Comparison of ENCODE assay signal across 34 cellular contexts in genomic region chr7:47550788-47551470, GRCh38. TPM values are rescaled to one million over a fixed set of nuclear protein-coding genes. Genes with fewer than 3 reads are reported as not detected.
DNase-seq lines count a peak whose midpoint lies in the region; ATAC-seq, FAIRE-seq and TF ChIP-seq lines count a peak whose summit lies in the region.
"Had no signal": no experiment of that assay in that cellular context is flagged by ENCODE, and none has a peak within 500 bp of the region (broad histone marks: within the 10 kb centered on the region; RNA-seq: fewer than 3 reads in every experiment).

No MANE protein-coding gene starts in this region.

- H4K20me1 ChIP-seq in hepatocyte (ENCODE audit: insufficient read depth, poor library complexity, severe bottlenecking) (peaks cover 3% of the 10 kb centered on the region), GM23338 (replicated peaks; ENCODE audit: insufficient read depth) (peaks cover 4% of the 10 kb centered on the region)

- H3K18ac ChIP-seq in trophoblast cell (ENCODE audit: low read length) = peak overlapping the region; percentile 1

- H3K27ac ChIP-seq in A549 (peak overlapping the region; percentile 2 to 70; a peak in 4 of 6 replicates), Panc1 (ENCODE audit: low read length) (peak overlapping the region; percentile 99), hepatocyte (peak overlapping the region; percentile 27), trophoblast cell (ENCODE audit: low read depth, low read length) (no peak overlapping the region), GM23338 (ENCODE audit: low read depth) (no peak overlapping the region)
- H3K27ac ChIP-seq: esophagus muscularis mucosa, neural progenitor cell, PC-9, upper lobe of right lung had no signal

- H3K4me3 ChIP-seq in A549 = no peak overlapping the region
- H3K4me3 ChIP-seq in Panc1 (ENCODE audit: low read depth in 2 of 2, low read length in 2 of 2) = no peak overlapping the region
- no peak overlapping the region for H3K4me3 ChIP-seq in hepatocyte
- H3K4me3 ChIP-seq in trophoblast cell (ENCODE audit: low read depth, low read length) = no peak overlapping the region
- H3K4me3 ChIP-seq in GM23338 = no peak overlapping the region
- H3K4me3 ChIP-seq: esophagus muscularis mucosa, heart right ventricle, neural progenitor cell, PC-9, sigmoid colon, upper lobe of right lung had no signal

- H3K36me3 ChIP-seq in Panc1 (ENCODE audit: control insufficient read depth, insufficient read depth, low read length) = no peaks in the 10 kb centered on the region
- no peaks in the 10 kb centered on the region for H3K36me3 ChIP-seq in hepatocyte (replicated peaks; ENCODE audit: insufficient read depth, low read depth)
- H3K36me3 ChIP-seq in trophoblast cell (ENCODE audit: control insufficient read depth in 1 of 2, insufficient read depth in 2 of 2, low read length in 2 of 2) = peaks cover 33 to 36% of the 10 kb centered on the region in 2 experiments
- no peaks in the 10 kb centered on the region for H3K36me3 ChIP-seq in GM23338 (ENCODE audit: insufficient read depth)
- H3K36me3 ChIP-seq: esophagus muscularis mucosa, heart right ventricle, neural progenitor cell, sigmoid colon, upper lobe of right lung had no signal

- no peak overlapping the region for H4K91ac ChIP-seq in trophoblast cell (ENCODE audit: low read depth, low read length)

- 0 out of 2 replicates have a peak, but pooled peaks cover 3% of the 10 kb centered on the region for H3F3A ChIP-seq in GM23338 (replicated peaks; ENCODE audit: low read depth)

- H3K9me2 ChIP-seq in hepatocyte (replicated peaks; ENCODE audit: insufficient read depth) = no peaks in the 10 kb centered on the region
- 0 out of 2 replicates have a peak, but pooled peaks cover 3% of the 10 kb centered on the region for H3K9me2 ChIP-seq in GM23338 (ENCODE audit: insufficient read depth)

- in situ Hi-C loops in Panc1 (cut with HindIII; ENCODE audit: low pct_unique_long_range_greater_than_20kb, low sequenced_read_pairs) = no loop called here
- in situ Hi-C loops in G401 (cut with HindIII; ENCODE audit: low sequenced_read_pairs) = no loop called here

- peak in 1 of 2 experiments; percentile 4; a peak in 2 of 6 replicates for ATAC-seq in A549
- no peak for ATAC-seq in Panc1
- no peak for ATAC-seq in GM23338
- ATAC-seq in HG02884 (IDR thresholded peaks at IDR 0.05; ENCODE audit: unreplicated experiment) = no peak
- ATAC-seq: activated CD8-positive, alpha-beta memory T cell treated with anti-CD3 and anti-CD28 coated beads, Interleukin-2, amount 10 ng/mL, durations not matched to agents 7 days and 5 days; activated T-cell treated with anti-CD3 and anti-CD28 coated beads, Interleukin-2, amount 50 U/mL, for 4 hours; SK-N-SH treated with all-trans-retinoic acid at 6 μM for 48 hours; upper lobe of right lung had no signal

- H3K9me3 ChIP-seq in A549 (no peaks in the 10 kb centered on the region), Panc1 (ENCODE audit: control insufficient read depth, insufficient read depth, low read depth, low read length) (no peaks in the 10 kb centered on the region), hepatocyte (ENCODE audit: low read depth) (no peaks in the 10 kb centered on the region), trophoblast cell (ENCODE audit: insufficient read depth, low read depth, low read length) (no peaks in the 10 kb centered on the region)
- H3K9me3 ChIP-seq: esophagus muscularis mucosa, sigmoid colon, upper lobe of right lung had no signal

- no peak overlapping the region for H2BK120ac ChIP-seq in trophoblast cell (ENCODE audit: insufficient read depth, low read length, poor library complexity)

- TF ChIP-seq EP300 in A549 (IDR thresholded peaks at IDR 0.05) = no peak

- peak overlapping the region; percentile 9 for H3K4ac ChIP-seq in trophoblast cell (ENCODE audit: low read depth, low read length)

- H3K27ac Mint-ChIP-seq in GM23338 = no peak overlapping the region
- H3K27ac Mint-ChIP-seq: activated CD8-positive, alpha-beta memory T cell treated with anti-CD3 and anti-CD28 coated beads, Interleukin-2, amount 10 ng/mL, durations not matched to agents 7 days and 5 days; neural progenitor cell; T-helper 1 cell treated with Interleukin-12 subunit alpha and Interleukin-12 subunit beta and Interleukin-4 antibody, amounts not matched to agents 30 μg/mL and 1 μg/mL, for 36 hours had no signal

- H2BK12ac ChIP-seq in trophoblast cell (ENCODE audit: low read length) = no peak overlapping the region

- H3K23ac ChIP-seq in trophoblast cell (ENCODE audit: low read length) = no peak overlapping the region

- POLR2A ChIA-PET in A549 (lab: Yijun Ruan, JAX) (interaction anchor here (0.6 kb wide), 1 partner anchor 74 kb away, joined by 5 read pairs; no protein-coding TSS in a partner anchor), Panc1 (lab: Charles Lee) (no interaction called here)

- H3K4me1 Mint-ChIP-seq in GM23338 = peaks cover 19% of the 10 kb centered on the region
- H3K4me1 Mint-ChIP-seq: activated CD8-positive, alpha-beta memory T cell treated with anti-CD3 and anti-CD28 coated beads, Interleukin-2, amount 10 ng/mL, durations not matched to agents 7 days and 5 days; CD8-positive, alpha-beta memory T cell had no signal

- H3K36me3 Mint-ChIP-seq in GM23338 (ENCODE audit: low read depth) = peaks cover 14% of the 10 kb centered on the region; the same call in 2 of the 3 replicates
- H3K36me3 Mint-ChIP-seq: activated CD8-positive, alpha-beta memory T cell treated with anti-CD3 and anti-CD28 coated beads, Interleukin-2, amount 10 ng/mL, durations not matched to agents 7 days and 5 days; CD8-positive, alpha-beta memory T cell had no signal

- no peak overlapping the region for H2AFZ ChIP-seq in hepatocyte
- H2AFZ ChIP-seq in trophoblast cell (ENCODE audit: insufficient read depth, low read length, poor library complexity) = no peak overlapping the region
- no peak overlapping the region for H2AFZ ChIP-seq in GM23338
- H2AFZ ChIP-seq: neural progenitor cell, PC-9 had no signal

- H2AK5ac ChIP-seq in trophoblast cell (ENCODE audit: low read length) = no peak overlapping the region

- no peak overlapping the region for H3K14ac ChIP-seq in trophoblast cell (ENCODE audit: low read length)

- H3K4me3 Mint-ChIP-seq in GM23338 = no peak overlapping the region
- H3K4me3 Mint-ChIP-seq: activated CD8-positive, alpha-beta memory T cell treated with anti-CD3 and anti-CD28 coated beads, Interleukin-2, amount 10 ng/mL, durations not matched to agents 7 days and 5 days; activated T-cell treated with anti-CD3 and anti-CD28 coated beads, Interleukin-2, amount 50 U/mL, for 4 hours; CD8-positive, alpha-beta memory T cell; neural progenitor cell; T-helper 1 cell treated with Interleukin-12 subunit alpha and Interleukin-12 subunit beta and Interleukin-4 antibody, amounts not matched to agents 30 μg/mL and 1 μg/mL, for 36 hours had no signal

- H3K79me2 ChIP-seq in hepatocyte (peaks cover 98% of the 10 kb centered on the region), trophoblast cell (ENCODE audit: control insufficient read depth, insufficient read depth, low read length, poor library complexity) (peaks cover 5% of the 10 kb centered on the region), GM23338 (replicated peaks; ENCODE audit: insufficient read depth) (peaks cover 28% of the 10 kb centered on the region)

- intact Hi-C loops in Panc1 (cut with micrococcal nuclease; ENCODE audit: unreplicated experiment) = no loop called here

- TF ChIP-seq CTCF in A549 (IDR thresholded peaks at IDR 0.05) (no peak), Panc1 (IDR thresholded peaks at IDR 0.05) (no peak), hepatocyte (IDR thresholded peaks at IDR 0.05; ENCODE audit: poor library complexity) (no peak), GM23338 (conservative IDR thresholded peaks at IDR 0.05; ENCODE audit: low read depth in 2 of 2) (no peak)

- H3K9ac ChIP-seq in trophoblast cell (ENCODE audit: low read length) = no peak overlapping the region
- H3K9ac ChIP-seq: neural progenitor cell had no signal

- H3K9me3 Mint-ChIP-seq in GM23338 = no peaks in the 10 kb centered on the region
- H3K9me3 Mint-ChIP-seq: T-helper 1 cell treated with Interleukin-12 subunit alpha and Interleukin-12 subunit beta and Interleukin-4 antibody, amounts not matched to agents 30 μg/mL and 1 μg/mL, for 36 hours had no signal

- TF ChIP-seq RAD21 in A549 (conservative IDR thresholded peaks at IDR 0.05 in 1 of 2, IDR thresholded peaks at IDR 0.05 in 1 of 2) = no peak

- TF ChIP-seq POLR2A in A549 (IDR thresholded peaks at IDR 0.05; ENCODE audit: low read length) = no peak

- peaks cover 6% of the 10 kb centered on the region for H3K27me3 Mint-ChIP-seq in GM23338 (ENCODE audit: insufficient read depth, low read depth, poor library complexity)
- H3K27me3 Mint-ChIP-seq: activated CD8-positive, alpha-beta memory T cell treated with anti-CD3 and anti-CD28 coated beads, Interleukin-2, amount 10 ng/mL, durations not matched to agents 7 days and 5 days; CD8-positive, alpha-beta memory T cell had no signal

- 88% methylated on average over 10 of the region's 11 CpGs for WGBS in A549 (ENCODE audit: missing lambda C conversion rate)
- 85% methylated on average over 11 of the region's 11 CpGs for WGBS in hepatocyte (ENCODE audit: low lambda C conversion rate, missing lambda C conversion rate)
- WGBS in trophoblast cell (ENCODE audit: extremely low coverage, insufficient coverage, insufficient read length) = no CpG with 5 or more reads among the region's 11 CpGs

- peaks cover 5% of the 10 kb centered on the region for H3K79me1 ChIP-seq in trophoblast cell (ENCODE audit: low read length)

- H3K4me2 ChIP-seq in A549 (0 out of 3 replicates have a peak overlapping the region, but pooled peaks have one; percentile 11), hepatocyte (peak overlapping the region; percentile 31), trophoblast cell (ENCODE audit: low read length) (no peak overlapping the region), GM23338 (no peak overlapping the region)
- H3K4me2 ChIP-seq: neural progenitor cell, PC-9 had no signal

- no TSS peak for BruUV-seq in Panc1 (replicated peaks; lab: Mats Ljungman, UMichigan)

- H3K4me1 ChIP-seq in A549 = peaks cover 89% of the 10 kb centered on the region
- peaks cover 92% of the 10 kb centered on the region for H3K4me1 ChIP-seq in Panc1 (ENCODE audit: control insufficient read depth, insufficient read depth, low read length)
- H3K4me1 ChIP-seq in hepatocyte (ENCODE audit: insufficient read depth) = peaks cover 47% of the 10 kb centered on the region
- H3K4me1 ChIP-seq in trophoblast cell (ENCODE audit: control insufficient read depth in 1 of 2, insufficient read depth in 2 of 2, low read length in 2 of 2) = peaks cover 18 to 32% of the 10 kb centered on the region in 2 experiments
- H3K4me1 ChIP-seq in GM23338 (ENCODE audit: insufficient read depth) = peaks cover 20% of the 10 kb centered on the region

- FAIRE-seq in A549 (lab: Jason Lieb, UNC) = no peak
- FAIRE-seq: astrocyte, GM18507, TTC549 had no signal

- DNase-seq in A549 (ENCODE audit: low read depth in 1 of 2, low spot score in 1 of 2) (no peak), Panc1 (ENCODE audit: low read depth, low spot score) (no peak), hepatocyte (ENCODE audit: low spot score) (no peak), trophoblast cell (no peak), GM23338 (ENCODE audit: low spot score) (no peak), G401 (ENCODE audit: low spot score) (no peak)
- DNase-seq in effector CD4-positive, alpha-beta T cell = no peak
- DNase-seq: activated CD4-positive, CD25-positive, alpha-beta regulatory T cell; activated CD8-positive, alpha-beta memory T cell treated with anti-CD3 and anti-CD28 coated beads, Interleukin-2, amount 10 ng/mL, durations not matched to agents 7 days and 5 days; activated T-cell treated with anti-CD3 and anti-CD28 coated beads, Interleukin-2, amount 50 U/mL, for 4 hours; CD8-positive, alpha-beta memory T cell; cortex of kidney; DMS 273 treated with DMSO at 0.1 percent for 48 hours; EL; foreskin melanocyte; H7; Kasumi-1; NCI-H1436; NCI-H2081; NCI-H345; NCI-H69; PC-9; sigmoid colon; stimulated activated CD4-positive, alpha-beta T cell treated with anti-CD3 and anti-CD28 coated beads, Interleukin-4, amount 100 ng/mL, for 4 hours; upper lobe of right lung had no signal

- H4K12ac ChIP-seq in trophoblast cell (ENCODE audit: low read depth, low read length) = no peak overlapping the region

- H4K8ac ChIP-seq in trophoblast cell (ENCODE audit: low read depth, low read length) = peak overlapping the region; percentile 1

- H2BK5ac ChIP-seq in trophoblast cell (ENCODE audit: low read depth, low read length, poor library complexity) = no peak overlapping the region

- CTCF ChIA-PET in A549 (lab: Yijun Ruan, JAX) = interaction anchor here (1.2 kb wide), 1 partner anchor 268 kb away, joined by 4 read pairs; no protein-coding TSS in a partner anchor
- CTCF ChIA-PET in Panc1 (lab: Charles Lee) = no interaction called here

- no peaks in the 10 kb centered on the region for H3K27me3 ChIP-seq in Panc1 (ENCODE audit: control insufficient read depth, insufficient read depth, low read length)
- no peaks in the 10 kb centered on the region for H3K27me3 ChIP-seq in hepatocyte
- H3K27me3 ChIP-seq in trophoblast cell (ENCODE audit: insufficient read depth, low read length) = no peaks in the 10 kb centered on the region
- no peaks in the 10 kb centered on the region for H3K27me3 ChIP-seq in GM23338 (ENCODE audit: insufficient read depth)
- H3K27me3 ChIP-seq: esophagus muscularis mucosa, heart right ventricle, neural progenitor cell, sigmoid colon, upper lobe of right lung had no signal

RNA-seq across cellular contexts. Expression of gene TNS3, which starts 31.0 kb away (rescaled TPM):
- 134 and 137 TPM in 2 replicates for polyA plus RNA-seq in A549 (2011; rRNA removed)
- 80.9 and 113 TPM in 2 replicates for polyA plus RNA-seq in A549 (2012; cell fraction: cytosol; rRNA removed)
- 217 and 283 TPM in 2 replicates for polyA plus RNA-seq in A549 (2012; cell fraction: nucleus; rRNA removed)
- polyA plus RNA-seq in A549 (2017; fragmentation: RNase III; extraction: RNeasy Plus Mini Kit Qiagen cat#74134 plus additional on column Dnase treatment) = 107 to 122 TPM (median 107 TPM) in 3 replicates
- polyA minus RNA-seq in A549 (2011; rRNA and poly(A)+ RNA removed) = 438 and 510 TPM in 2 replicates
- 533 TPM for total RNA-seq in Panc1 (2021; ENCODE audit: unreplicated experiment)
- polyA plus RNA-seq in Panc1 (2012; ENCODE audit: insufficient read length) = 322 TPM
- total RNA-seq in hepatocyte = 64.5 and 73.3 TPM in 2 replicates
- polyA plus RNA-seq in hepatocyte = 30.0 and 30.7 TPM in 2 replicates
- 85.9 and 86.5 TPM in 2 replicates for polyA plus RNA-seq in trophoblast cell (2013)
- total RNA-seq in GM23338 (2014; rRNA removed; shearing (Covaris generic)) = 20.6 and 28.7 TPM in 2 replicates
- polyA plus RNA-seq in GM23338 (2016; fragmentation: Nextera tagmentation; extraction: Ambion mirVana) = 6.2 TPM in 2 replicates
- total RNA-seq in G401 (2014; rRNA removed; shearing (Covaris generic)) = 35.4 and 37.3 TPM in 2 replicates
- polyA plus RNA-seq: CD8-positive, alpha-beta memory T cell had no signal

Comparison
In these comparisons a context has a peak if more than half of its experiments do, and no peak if none do; other contexts are left out.
1. H3K27ac ChIP-seq: peak in A549 (2 of 2), Panc1 (single experiment) and hepatocyte (single experiment); none in trophoblast cell (single experiment) and GM23338 (single experiment).
2. H3K4me2 ChIP-seq: peak in A549 (single experiment) and hepatocyte (single experiment); none in trophoblast cell (single experiment) and GM23338 (single experiment).